In the genomic region with DNA sequence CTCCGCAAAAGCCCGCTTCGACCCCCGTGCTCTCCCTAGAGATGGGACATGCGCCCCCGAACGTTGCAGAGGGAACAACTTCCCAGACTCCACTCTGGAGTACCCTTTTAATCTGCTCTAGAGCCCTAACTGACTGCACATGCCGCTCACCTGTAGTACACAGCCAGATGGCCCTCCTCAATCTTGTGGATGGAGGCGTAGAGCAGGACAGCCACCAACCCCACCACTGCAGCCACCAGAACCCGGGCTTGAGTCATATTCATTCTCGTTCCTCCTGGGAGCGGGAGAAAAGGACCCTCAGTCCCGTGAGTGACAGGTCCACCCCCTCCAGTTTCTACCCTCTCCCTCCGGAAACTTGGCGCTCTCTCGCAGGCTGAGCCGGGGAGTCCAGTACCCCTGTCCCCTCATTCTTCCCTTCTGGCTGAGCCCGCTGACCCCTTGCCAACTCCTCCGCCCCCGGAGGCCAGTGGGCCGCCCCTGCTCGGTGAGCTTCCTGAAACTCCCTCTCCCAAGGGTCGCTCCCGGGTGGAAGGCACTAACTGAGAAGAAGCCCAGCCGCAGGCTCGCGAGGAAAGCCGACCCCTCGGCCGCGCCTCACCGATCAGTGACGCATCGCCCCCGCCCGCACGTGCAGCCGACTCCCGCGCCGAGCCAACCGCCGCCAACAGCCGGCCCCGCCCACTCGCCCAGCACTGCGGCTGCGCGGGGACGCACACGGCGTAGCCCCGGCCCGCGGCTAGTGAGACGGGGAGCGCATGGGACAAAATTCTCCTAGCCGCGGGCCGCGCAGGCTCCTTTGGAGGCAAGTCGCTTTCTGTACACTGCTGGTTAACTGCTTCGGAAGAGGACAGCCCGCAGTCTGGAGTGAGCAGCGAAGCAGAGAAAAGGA, we compare ENCODE assay signal across 1 cellular context.
A peak's percentile ranks its signal among the peaks of the same experiment; 100 is the strongest.
TF ChIP-seq lines count a peak whose summit lies in the region.

A gene (minus strand): TSS at position 666 of the 889 bp plus-strand sequence. CDS start 403 bp downstream, at position 263.

TF ChIP-seq in HepG2, 621 proteins besides CTCF, POLR2A, EP300 and RAD21 (continued from another document and continues in another):
- TF ChIP-seq, protein P1, sequence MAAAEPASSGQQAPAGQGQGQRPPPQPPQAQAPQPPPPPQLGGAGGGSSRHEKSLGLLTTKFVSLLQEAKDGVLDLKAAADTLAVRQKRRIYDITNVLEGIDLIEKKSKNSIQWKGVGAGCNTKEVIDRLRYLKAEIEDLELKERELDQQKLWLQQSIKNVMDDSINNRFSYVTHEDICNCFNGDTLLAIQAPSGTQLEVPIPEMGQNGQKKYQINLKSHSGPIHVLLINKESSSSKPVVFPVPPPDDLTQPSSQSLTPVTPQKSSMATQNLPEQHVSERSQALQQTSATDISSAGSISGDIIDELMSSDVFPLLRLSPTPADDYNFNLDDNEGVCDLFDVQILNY (CRISPR knock-in tag; conservative IDR thresholded peaks at IDR 0.05), result 0 out of 2 replicates have a peak, but pooled peaks have one; percentile 75
- TF ChIP-seq, protein P2, sequence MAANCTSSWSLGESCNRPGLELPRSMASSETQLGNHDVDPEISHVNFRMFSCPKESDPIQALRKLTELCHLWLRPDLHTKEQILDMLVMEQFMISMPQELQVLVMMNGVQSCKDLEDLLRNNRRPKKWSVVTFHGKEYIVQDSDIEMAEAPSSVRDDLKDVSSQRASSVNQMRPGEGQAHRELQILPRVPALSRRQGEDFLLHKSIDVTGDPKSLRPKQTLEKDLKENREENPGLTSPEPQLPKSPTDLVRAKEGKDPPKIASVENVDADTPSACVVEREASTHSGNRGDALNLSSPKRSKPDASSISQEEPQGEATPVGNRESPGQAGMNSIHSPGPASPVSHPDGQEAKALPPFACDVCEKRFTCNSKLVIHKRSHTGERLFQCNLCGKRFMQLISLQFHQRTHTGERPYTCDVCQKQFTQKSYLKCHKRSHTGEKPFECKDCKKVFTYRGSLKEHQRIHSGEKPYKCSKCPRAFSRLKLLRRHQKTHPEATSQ (CRISPR knock-in tag; IDR thresholded peaks at IDR 0.05; ENCODE audit: borderline replicate concordance), result no peak; the same call in 1 of the 2 replicates
- TF ChIP-seq CCAR2 (optimal IDR thresholded peaks at IDR 0.05; ENCODE audit: low read depth, low read length) (no peak), ZNF562 (CRISPR knock-in tag; IDR thresholded peaks at IDR 0.05; ENCODE audit: borderline replicate concordance) (peak; percentile 83; the same call in 1 of the 2 replicates), TBX3 (IDR thresholded peaks at IDR 0.05; ENCODE audit: borderline replicate concordance) (peak; percentile 45; the same call in 1 of the 2 replicates), HOXA5 (CRISPR knock-in tag; IDR thresholded peaks at IDR 0.05) (peak; percentile 84; the same call in 1 of the 2 replicates), ZNF460 (CRISPR knock-in tag; IDR thresholded peaks at IDR 0.05; ENCODE audit: borderline replicate concordance) (no peak), GTF3A (CRISPR knock-in tag; conservative IDR thresholded peaks at IDR 0.05) (peak; percentile 87; the same call in 1 of the 2 replicates), TBP (CRISPR knock-in tag; IDR thresholded peaks at IDR 0.05) (0 out of 2 replicates have a peak, but pooled peaks have one; percentile 49), HES4 (CRISPR knock-in tag; IDR thresholded peaks at IDR 0.05; ENCODE audit: borderline replicate concordance) (peak; percentile 74; the same call in 1 of the 2 replicates), ZNF33B (CRISPR knock-in tag; IDR thresholded peaks at IDR 0.05) (no peak; the same call in 1 of the 2 replicates), KLF12 (CRISPR knock-in tag; IDR thresholded peaks at IDR 0.05; ENCODE audit: borderline replicate concordance) (peak; percentile 88; the same call in 1 of the 2 replicates), ZNF652 (CRISPR knock-in tag; IDR thresholded peaks at IDR 0.05; ENCODE audit: borderline replicate concordance, low read depth) (peak; percentile 84), ZNF605 (CRISPR knock-in tag; IDR thresholded peaks at IDR 0.05) (no peak), FOXM1 (CRISPR knock-in tag; IDR thresholded peaks at IDR 0.05) (peak; percentile 73; the same call in 1 of the 2 replicates), ATF7 (IDR thresholded peaks at IDR 0.05) (no peak), ATF7 (CRISPR knock-in tag; IDR thresholded peaks at IDR 0.05) (peak; percentile 34; the same call in 1 of the 2 replicates), RAD51 (IDR thresholded peaks at IDR 0.05; ENCODE audit: borderline replicate concordance) (no peak), POLR2G (IDR thresholded peaks at IDR 0.05; ENCODE audit: low read depth, low read length) (peak; percentile 93), PHF8 (CRISPR knock-in tag; IDR thresholded peaks at IDR 0.05) (peak; percentile 83), ZNF432 (CRISPR knock-in tag; IDR thresholded peaks at IDR 0.05; ENCODE audit: borderline replicate concordance) (no peak; the same call in 1 of the 2 replicates), ZSCAN22 (CRISPR knock-in tag; IDR thresholded peaks at IDR 0.05) (peak; percentile 37; the same call in 1 of the 2 replicates), ZFP36L1 (CRISPR knock-in tag; IDR thresholded peaks at IDR 0.05) (no peak; the same call in 1 of the 2 replicates)
- TF ChIP-seq, protein P3, sequence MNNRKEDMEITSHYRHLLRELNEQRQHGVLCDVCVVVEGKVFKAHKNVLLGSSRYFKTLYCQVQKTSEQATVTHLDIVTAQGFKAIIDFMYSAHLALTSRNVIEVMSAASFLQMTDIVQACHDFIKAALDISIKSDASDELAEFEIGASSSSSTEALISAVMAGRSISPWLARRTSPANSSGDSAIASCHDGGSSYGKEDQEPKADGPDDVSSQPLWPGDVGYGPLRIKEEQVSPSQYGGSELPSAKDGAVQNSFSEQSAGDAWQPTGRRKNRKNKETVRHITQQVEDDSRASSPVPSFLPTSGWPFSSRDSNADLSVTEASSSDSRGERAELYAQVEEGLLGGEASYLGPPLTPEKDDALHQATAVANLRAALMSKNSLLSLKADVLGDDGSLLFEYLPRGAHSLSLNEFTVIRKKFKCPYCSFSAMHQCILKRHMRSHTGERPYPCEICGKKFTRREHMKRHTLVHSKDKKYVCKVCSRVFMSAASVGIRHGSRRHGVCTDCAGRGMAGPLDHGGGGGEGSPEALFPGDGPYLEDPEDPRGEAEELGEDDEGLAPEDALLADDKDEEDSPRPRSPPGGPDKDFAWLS (CRISPR knock-in tag; IDR thresholded peaks at IDR 0.05; ENCODE audit: borderline replicate concordance), result no peak
- TF ChIP-seq, protein P4, sequence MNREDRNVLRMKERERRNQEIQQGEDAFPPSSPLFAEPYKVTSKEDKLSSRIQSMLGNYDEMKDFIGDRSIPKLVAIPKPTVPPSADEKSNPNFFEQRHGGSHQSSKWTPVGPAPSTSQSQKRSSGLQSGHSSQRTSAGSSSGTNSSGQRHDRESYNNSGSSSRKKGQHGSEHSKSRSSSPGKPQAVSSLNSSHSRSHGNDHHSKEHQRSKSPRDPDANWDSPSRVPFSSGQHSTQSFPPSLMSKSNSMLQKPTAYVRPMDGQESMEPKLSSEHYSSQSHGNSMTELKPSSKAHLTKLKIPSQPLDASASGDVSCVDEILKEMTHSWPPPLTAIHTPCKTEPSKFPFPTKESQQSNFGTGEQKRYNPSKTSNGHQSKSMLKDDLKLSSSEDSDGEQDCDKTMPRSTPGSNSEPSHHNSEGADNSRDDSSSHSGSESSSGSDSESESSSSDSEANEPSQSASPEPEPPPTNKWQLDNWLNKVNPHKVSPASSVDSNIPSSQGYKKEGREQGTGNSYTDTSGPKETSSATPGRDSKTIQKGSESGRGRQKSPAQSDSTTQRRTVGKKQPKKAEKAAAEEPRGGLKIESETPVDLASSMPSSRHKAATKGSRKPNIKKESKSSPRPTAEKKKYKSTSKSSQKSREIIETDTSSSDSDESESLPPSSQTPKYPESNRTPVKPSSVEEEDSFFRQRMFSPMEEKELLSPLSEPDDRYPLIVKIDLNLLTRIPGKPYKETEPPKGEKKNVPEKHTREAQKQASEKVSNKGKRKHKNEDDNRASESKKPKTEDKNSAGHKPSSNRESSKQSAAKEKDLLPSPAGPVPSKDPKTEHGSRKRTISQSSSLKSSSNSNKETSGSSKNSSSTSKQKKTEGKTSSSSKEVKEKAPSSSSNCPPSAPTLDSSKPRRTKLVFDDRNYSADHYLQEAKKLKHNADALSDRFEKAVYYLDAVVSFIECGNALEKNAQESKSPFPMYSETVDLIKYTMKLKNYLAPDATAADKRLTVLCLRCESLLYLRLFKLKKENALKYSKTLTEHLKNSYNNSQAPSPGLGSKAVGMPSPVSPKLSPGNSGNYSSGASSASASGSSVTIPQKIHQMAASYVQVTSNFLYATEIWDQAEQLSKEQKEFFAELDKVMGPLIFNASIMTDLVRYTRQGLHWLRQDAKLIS (CRISPR knock-in tag; IDR thresholded peaks at IDR 0.05), result no peak
- TF ChIP-seq, protein P5, sequence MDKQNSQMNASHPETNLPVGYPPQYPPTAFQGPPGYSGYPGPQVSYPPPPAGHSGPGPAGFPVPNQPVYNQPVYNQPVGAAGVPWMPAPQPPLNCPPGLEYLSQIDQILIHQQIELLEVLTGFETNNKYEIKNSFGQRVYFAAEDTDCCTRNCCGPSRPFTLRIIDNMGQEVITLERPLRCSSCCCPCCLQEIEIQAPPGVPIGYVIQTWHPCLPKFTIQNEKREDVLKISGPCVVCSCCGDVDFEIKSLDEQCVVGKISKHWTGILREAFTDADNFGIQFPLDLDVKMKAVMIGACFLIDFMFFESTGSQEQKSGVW (CRISPR knock-in tag; IDR thresholded peaks at IDR 0.05; ENCODE audit: borderline replicate concordance), result no peak
- TF ChIP-seq, protein P6, sequence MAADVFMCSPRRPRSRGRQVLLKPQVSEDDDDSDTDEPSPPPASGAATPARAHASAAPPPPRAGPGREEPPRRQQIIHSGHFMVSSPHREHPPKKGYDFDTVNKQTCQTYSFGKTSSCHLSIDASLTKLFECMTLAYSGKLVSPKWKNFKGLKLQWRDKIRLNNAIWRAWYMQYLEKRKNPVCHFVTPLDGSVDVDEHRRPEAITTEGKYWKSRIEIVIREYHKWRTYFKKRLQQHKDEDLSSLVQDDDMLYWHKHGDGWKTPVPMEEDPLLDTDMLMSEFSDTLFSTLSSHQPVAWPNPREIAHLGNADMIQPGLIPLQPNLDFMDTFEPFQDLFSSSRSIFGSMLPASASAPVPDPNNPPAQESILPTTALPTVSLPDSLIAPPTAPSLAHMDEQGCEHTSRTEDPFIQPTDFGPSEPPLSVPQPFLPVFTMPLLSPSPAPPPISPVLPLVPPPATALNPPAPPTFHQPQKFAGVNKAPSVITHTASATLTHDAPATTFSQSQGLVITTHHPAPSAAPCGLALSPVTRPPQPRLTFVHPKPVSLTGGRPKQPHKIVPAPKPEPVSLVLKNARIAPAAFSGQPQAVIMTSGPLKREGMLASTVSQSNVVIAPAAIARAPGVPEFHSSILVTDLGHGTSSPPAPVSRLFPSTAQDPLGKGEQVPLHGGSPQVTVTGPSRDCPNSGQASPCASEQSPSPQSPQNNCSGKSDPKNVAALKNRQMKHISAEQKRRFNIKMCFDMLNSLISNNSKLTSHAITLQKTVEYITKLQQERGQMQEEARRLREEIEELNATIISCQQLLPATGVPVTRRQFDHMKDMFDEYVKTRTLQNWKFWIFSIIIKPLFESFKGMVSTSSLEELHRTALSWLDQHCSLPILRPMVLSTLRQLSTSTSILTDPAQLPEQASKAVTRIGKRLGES (CRISPR knock-in tag; IDR thresholded peaks at IDR 0.05; ENCODE audit: borderline replicate concordance), result no peak; the same call in 1 of the 2 replicates
- TF ChIP-seq, protein P7, sequence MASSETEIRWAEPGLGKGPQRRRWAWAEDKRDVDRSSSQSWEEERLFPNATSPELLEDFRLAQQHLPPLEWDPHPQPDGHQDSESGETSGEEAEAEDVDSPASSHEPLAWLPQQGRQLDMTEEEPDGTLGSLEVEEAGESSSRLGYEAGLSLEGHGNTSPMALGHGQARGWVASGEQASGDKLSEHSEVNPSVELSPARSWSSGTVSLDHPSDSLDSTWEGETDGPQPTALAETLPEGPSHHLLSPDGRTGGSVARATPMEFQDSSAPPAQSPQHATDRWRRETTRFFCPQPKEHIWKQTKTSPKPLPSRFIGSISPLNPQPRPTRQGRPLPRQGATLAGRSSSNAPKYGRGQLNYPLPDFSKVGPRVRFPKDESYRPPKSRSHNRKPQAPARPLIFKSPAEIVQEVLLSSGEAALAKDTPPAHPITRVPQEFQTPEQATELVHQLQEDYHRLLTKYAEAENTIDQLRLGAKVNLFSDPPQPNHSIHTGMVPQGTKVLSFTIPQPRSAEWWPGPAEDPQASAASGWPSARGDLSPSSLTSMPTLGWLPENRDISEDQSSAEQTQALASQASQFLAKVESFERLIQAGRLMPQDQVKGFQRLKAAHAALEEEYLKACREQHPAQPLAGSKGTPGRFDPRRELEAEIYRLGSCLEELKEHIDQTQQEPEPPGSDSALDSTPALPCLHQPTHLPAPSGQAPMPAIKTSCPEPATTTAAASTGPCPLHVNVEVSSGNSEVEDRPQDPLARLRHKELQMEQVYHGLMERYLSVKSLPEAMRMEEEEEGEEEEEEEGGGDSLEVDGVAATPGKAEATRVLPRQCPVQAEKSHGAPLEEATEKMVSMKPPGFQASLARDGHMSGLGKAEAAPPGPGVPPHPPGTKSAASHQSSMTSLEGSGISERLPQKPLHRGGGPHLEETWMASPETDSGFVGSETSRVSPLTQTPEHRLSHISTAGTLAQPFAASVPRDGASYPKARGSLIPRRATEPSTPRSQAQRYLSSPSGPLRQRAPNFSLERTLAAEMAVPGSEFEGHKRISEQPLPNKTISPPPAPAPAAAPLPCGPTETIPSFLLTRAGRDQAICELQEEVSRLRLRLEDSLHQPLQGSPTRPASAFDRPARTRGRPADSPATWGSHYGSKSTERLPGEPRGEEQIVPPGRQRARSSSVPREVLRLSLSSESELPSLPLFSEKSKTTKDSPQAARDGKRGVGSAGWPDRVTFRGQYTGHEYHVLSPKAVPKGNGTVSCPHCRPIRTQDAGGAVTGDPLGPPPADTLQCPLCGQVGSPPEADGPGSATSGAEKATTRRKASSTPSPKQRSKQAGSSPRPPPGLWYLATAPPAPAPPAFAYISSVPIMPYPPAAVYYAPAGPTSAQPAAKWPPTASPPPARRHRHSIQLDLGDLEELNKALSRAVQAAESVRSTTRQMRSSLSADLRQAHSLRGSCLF (CRISPR knock-in tag; IDR thresholded peaks at IDR 0.05; ENCODE audit: borderline replicate concordance), result no peak
- TF ChIP-seq, protein P8, sequence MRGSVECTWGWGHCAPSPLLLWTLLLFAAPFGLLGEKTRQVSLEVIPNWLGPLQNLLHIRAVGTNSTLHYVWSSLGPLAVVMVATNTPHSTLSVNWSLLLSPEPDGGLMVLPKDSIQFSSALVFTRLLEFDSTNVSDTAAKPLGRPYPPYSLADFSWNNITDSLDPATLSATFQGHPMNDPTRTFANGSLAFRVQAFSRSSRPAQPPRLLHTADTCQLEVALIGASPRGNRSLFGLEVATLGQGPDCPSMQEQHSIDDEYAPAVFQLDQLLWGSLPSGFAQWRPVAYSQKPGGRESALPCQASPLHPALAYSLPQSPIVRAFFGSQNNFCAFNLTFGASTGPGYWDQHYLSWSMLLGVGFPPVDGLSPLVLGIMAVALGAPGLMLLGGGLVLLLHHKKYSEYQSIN (CRISPR knock-in tag; IDR thresholded peaks at IDR 0.05; ENCODE audit: borderline replicate concordance), result no peak
- TF ChIP-seq, protein P9, sequence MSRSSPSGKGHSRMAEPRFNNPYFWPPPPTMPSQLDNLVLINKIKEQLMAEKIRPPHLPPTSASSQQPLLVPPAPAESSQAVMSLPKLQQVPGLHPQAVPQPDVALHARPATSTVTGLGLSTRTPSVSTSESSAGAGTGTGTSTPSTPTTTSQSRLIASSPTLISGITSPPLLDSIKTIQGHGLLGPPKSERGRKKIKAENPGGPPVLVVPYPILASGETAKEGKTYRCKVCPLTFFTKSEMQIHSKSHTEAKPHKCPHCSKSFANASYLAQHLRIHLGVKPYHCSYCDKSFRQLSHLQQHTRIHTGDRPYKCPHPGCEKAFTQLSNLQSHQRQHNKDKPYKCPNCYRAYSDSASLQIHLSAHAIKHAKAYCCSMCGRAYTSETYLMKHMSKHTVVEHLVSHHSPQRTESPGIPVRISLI (CRISPR knock-in tag; IDR thresholded peaks at IDR 0.05; ENCODE audit: borderline replicate concordance), result no peak
